In the genomic region with DNA sequence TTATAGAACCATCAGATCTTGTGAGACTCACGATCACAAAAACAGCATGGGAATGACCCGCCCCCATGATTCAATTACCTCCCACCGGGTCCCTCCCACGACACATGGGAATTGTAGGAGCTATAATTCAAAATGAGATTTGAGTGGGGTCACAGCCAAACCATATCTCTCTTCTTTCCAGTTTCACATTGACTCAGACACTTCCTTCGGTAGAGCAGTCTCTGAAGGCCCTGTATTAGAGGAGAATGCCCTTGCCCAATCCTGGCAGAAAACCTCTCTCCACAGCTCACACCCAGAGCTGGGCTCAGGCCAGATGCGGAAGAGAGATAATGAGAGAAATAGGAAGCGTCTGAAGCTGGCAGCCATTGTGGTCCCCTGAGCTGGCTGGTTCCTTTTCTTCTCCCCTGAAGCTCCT, we compare ENCODE assay signal across 9 cellular contexts.
DNase-seq lines count a peak whose midpoint lies in the region; ATAC-seq and TF ChIP-seq lines count a peak whose summit lies in the region.
"Had no signal": no experiment of that assay in that cellular context is flagged by ENCODE, and none has a peak within 500 bp of the region (broad histone marks: within the 10 kb centered on the region; RNA-seq: fewer than 3 reads in every experiment).

No MANE protein-coding gene starts in this region.

- CTCF ChIA-PET in CD4-positive, alpha-beta memory T cell (lab: Charles Lee; ENCODE audit: partially characterized antibody), result interaction anchor here (0.9 to 2.8 kb wide), 6 partner anchors 11 to 292 kb away, joined by 3 to 12 read pairs (median 6); no protein-coding TSS in a partner anchor

- intact Hi-C loops in dendritic cell treated with granulocyte-macrophage colony-stimulating factor and Interleukin-4, amounts not matched to agents 40 ng/mL and 50 ng/mL, for 4 days (cut with micrococcal nuclease), result no loop called here
- intact Hi-C loops in CD4-positive, alpha-beta memory T cell (cut with micrococcal nuclease), result no loop called here

- H3K27me3 Mint-ChIP-seq in dendritic cell treated with granulocyte-macrophage colony-stimulating factor and Interleukin-4, amounts not matched to agents 40 ng/mL and 50 ng/mL, for 4 days, result peaks cover 14% of the 10 kb centered on the region
- H3K27me3 Mint-ChIP-seq in CD4-positive, alpha-beta memory T cell, result peaks cover 0 to 1% of the 10 kb centered on the region in 2 donors

- DNase-seq in BE2C (peak; percentile 21), superior temporal gyrus (ENCODE audit: extremely low spot score) (no peak), germinal center (ENCODE audit: low spot score) (no peak)
- DNase-seq in CD4-positive, alpha-beta memory T cell, result no peak
- DNase-seq in stimulated activated naive CD4-positive, alpha-beta T cell (lab: John Stamatoyannopoulos, UW), result no peak
- DNase-seq: SJCRH30 had no signal

- H3K27ac ChIP-seq in CD4-positive, alpha-beta memory T cell (ENCODE audit: low read depth, low read length), result no peak overlapping the region
- H3K27ac ChIP-seq: SJCRH30 had no signal

- TF ChIP-seq CTCF in BE2C (IDR thresholded peaks at IDR 0.05; ENCODE audit: low read depth, low read length), result no peak

- no peaks in the 10 kb centered on the region; the same call in 1 of the 2 replicates for H3K4me1 ChIP-seq in BE2C
- H3K4me1 ChIP-seq in CD4-positive, alpha-beta memory T cell (ENCODE audit: insufficient read depth, low read length), result no peaks in the 10 kb centered on the region
- H3K4me1 ChIP-seq: SJCRH30 had no signal

- H3K36me3 ChIP-seq in BE2C, result no peaks in the 10 kb centered on the region
- no peaks in the 10 kb centered on the region for H3K36me3 ChIP-seq in CD4-positive, alpha-beta memory T cell (ENCODE audit: insufficient read depth, low read length)
- H3K36me3 ChIP-seq: SJCRH30 had no signal

- no peaks in the 10 kb centered on the region for H3K27me3 ChIP-seq in BE2C
- H3K27me3 ChIP-seq in CD4-positive, alpha-beta memory T cell (ENCODE audit: insufficient read depth, low read length), result no peaks in the 10 kb centered on the region
- H3K27me3 ChIP-seq: SJCRH30 had no signal

- peaks cover 32% of the 10 kb centered on the region for H3K4me1 Mint-ChIP-seq in dendritic cell treated with granulocyte-macrophage colony-stimulating factor and Interleukin-4, amounts not matched to agents 40 ng/mL and 50 ng/mL, for 4 days (ENCODE audit: low read depth)
- H3K4me1 Mint-ChIP-seq in CD4-positive, alpha-beta memory T cell, result peaks cover 4 to 8% (median 8%) of the 10 kb centered on the region in 4 donors

- H3K9me3 ChIP-seq in BE2C, result no peaks in the 10 kb centered on the region
- H3K9me3 ChIP-seq in CD4-positive, alpha-beta memory T cell (ENCODE audit: control insufficient read depth in 1 of 2, low read length in 2 of 2), result no peaks in the 10 kb centered on the region
- H3K9me3 ChIP-seq: SJCRH30 had no signal

- no peak overlapping the region for H3K4me3 ChIP-seq in BE2C (ENCODE audit: low read depth, low read length)
- no peak overlapping the region for H3K4me3 ChIP-seq in CD4-positive, alpha-beta memory T cell (ENCODE audit: low read length in 2 of 2)
- H3K4me3 ChIP-seq: SJCRH30 had no signal

- ATAC-seq in GM19328 (IDR thresholded peaks at IDR 0.05; ENCODE audit: unreplicated experiment) (peak; percentile 43), HG03159 (IDR thresholded peaks at IDR 0.05; ENCODE audit: unreplicated experiment) (peak; percentile 48)

- POLR2A ChIA-PET in CD4-positive, alpha-beta memory T cell (lab: Charles Lee; ENCODE audit: partially characterized antibody), result no interaction called here

- H3K4me3 Mint-ChIP-seq in dendritic cell treated with granulocyte-macrophage colony-stimulating factor and Interleukin-4, amounts not matched to agents 40 ng/mL and 50 ng/mL, for 4 days, result peak overlapping the region; percentile 30
- H3K4me3 Mint-ChIP-seq in CD4-positive, alpha-beta memory T cell, result peak overlapping the region in 1 of 8 donors; percentile 35

- H3K27ac Mint-ChIP-seq in dendritic cell treated with granulocyte-macrophage colony-stimulating factor and Interleukin-4, amounts not matched to agents 40 ng/mL and 50 ng/mL, for 4 days, result peak overlapping the region; percentile 88
- no peak overlapping the region for H3K27ac Mint-ChIP-seq in CD4-positive, alpha-beta memory T cell

- no peaks in the 10 kb centered on the region for H3K9me3 Mint-ChIP-seq in dendritic cell treated with granulocyte-macrophage colony-stimulating factor and Interleukin-4, amounts not matched to agents 40 ng/mL and 50 ng/mL, for 4 days
- H3K9me3 Mint-ChIP-seq in CD4-positive, alpha-beta memory T cell, result no peaks in the 10 kb centered on the region

- H3K36me3 Mint-ChIP-seq in dendritic cell treated with granulocyte-macrophage colony-stimulating factor and Interleukin-4, amounts not matched to agents 40 ng/mL and 50 ng/mL, for 4 days (ENCODE audit: low read depth), result no peaks in the 10 kb centered on the region
- no peaks in the 10 kb centered on the region for H3K36me3 Mint-ChIP-seq in CD4-positive, alpha-beta memory T cell
